ENCODE assay signal across 8 cellular contexts in genomic region chr12:121786441-121786825, GRCh38. TPM values are rescaled to one million over a fixed set of nuclear protein-coding genes. Genes with fewer than 3 reads are reported as not detected.
A peak's percentile ranks its signal among the peaks of the same experiment; 100 is the strongest.
DNase-seq lines count a peak whose midpoint lies in the region; ATAC-seq and TF ChIP-seq lines count a peak whose summit lies in the region.

No MANE protein-coding gene starts in this region.

- H3K4me1 Mint-ChIP-seq in CD8-positive, alpha-beta memory T cell = peaks cover 83 to 96% (median 94%) of the 10 kb centered on the region in 3 donors

- H3K4me3 ChIP-seq in CD8-positive, alpha-beta memory T cell (ENCODE audit: low read length) = peak overlapping the region; percentile 47
- H3K4me3 ChIP-seq in PC-9 = no peak overlapping the region
- no peak overlapping the region for H3K4me3 ChIP-seq in brain microvascular endothelial cell (ENCODE audit: low read depth, low read length)

- intact Hi-C loops in PC-9 (cut with micrococcal nuclease; ENCODE audit: unreplicated experiment) = loop anchor here (1.0 kb wide), 2 partner anchors 8 to 11 kb away; no protein-coding TSS in a partner anchor

- H3F3A ChIP-seq in PC-9 (ENCODE audit: insufficient read depth, low read depth) = peaks cover 88% of the 10 kb centered on the region

- peaks cover 13% of the 10 kb centered on the region for H4K20me1 ChIP-seq in PC-9 (ENCODE audit: insufficient read depth)

- peak; percentile 49 to 74 (median 62) for DNase-seq in CD8-positive, alpha-beta memory T cell
- DNase-seq in PC-9 (peak; percentile 96 to 98), brain microvascular endothelial cell (peak; percentile 76), mucosa of gallbladder (ENCODE audit: low spot score) (peak; percentile 87), midbrain (lab: John Stamatoyannopoulos, UW) (no peak), NCI-H146 treated with DMSO at 0.1 percent for 48 hours (lab: John Stamatoyannopoulos, UW; ENCODE audit: unreplicated experiment) (no peak), NCI-H1417 treated with DMSO at 0.1 percent for 48 hours (lab: John Stamatoyannopoulos, UW) (no peak)

- H2AFZ ChIP-seq in PC-9 = no peak overlapping the region

- CTCF ChIA-PET in CD8-positive, alpha-beta memory T cell (lab: Charles Lee) = interaction anchor here (0.6 to 44.0 kb wide), 3 partner anchors 4 to 293 kb away, joined by 3 to 1908 read pairs (median 1908); partner anchors contain the start of genes RHOF and SETD1B
- CTCF ChIA-PET in PC-9 (lab: Charles Lee) = interaction anchor here (0.6 kb wide), 1 partner anchor 291 kb away, joined by 6 read pairs; no protein-coding TSS in a partner anchor

- peaks cover 0 to 4% of the 10 kb centered on the region in 2 donors for H3K27me3 Mint-ChIP-seq in CD8-positive, alpha-beta memory T cell

- no peaks in the 10 kb centered on the region for H3K27me3 ChIP-seq in CD8-positive, alpha-beta memory T cell (ENCODE audit: insufficient read depth, low read length, poor library complexity, severe bottlenecking)
- no peaks in the 10 kb centered on the region for H3K27me3 ChIP-seq in PC-9 (ENCODE audit: insufficient read depth, low read depth)
- no peaks in the 10 kb centered on the region for H3K27me3 ChIP-seq in brain microvascular endothelial cell (replicated peaks)

- H3K9me2 ChIP-seq in PC-9 (ENCODE audit: insufficient read depth) = no peaks in the 10 kb centered on the region

- ATAC-seq in HG03159 (IDR thresholded peaks at IDR 0.05; ENCODE audit: unreplicated experiment) = no peak

- peaks cover under 1% of the 10 kb centered on the region for H3K36me3 ChIP-seq in CD8-positive, alpha-beta memory T cell (ENCODE audit: insufficient read depth, low read length)
- H3K36me3 ChIP-seq in PC-9 (ENCODE audit: low read depth) = peaks cover 26% of the 10 kb centered on the region
- H3K36me3 ChIP-seq in brain microvascular endothelial cell (replicated peaks) = no peaks in the 10 kb centered on the region

- no peaks in the 10 kb centered on the region for H3K9me3 ChIP-seq in CD8-positive, alpha-beta memory T cell (ENCODE audit: low read length)
- no peaks in the 10 kb centered on the region for H3K9me3 ChIP-seq in PC-9 (ENCODE audit: insufficient read depth, low read depth)

- peak overlapping the region; percentile 80 for H3K4me2 ChIP-seq in PC-9

- peaks cover 91% of the 10 kb centered on the region for H3K4me1 ChIP-seq in CD8-positive, alpha-beta memory T cell (ENCODE audit: insufficient read depth, low read length)
- peaks cover 88% of the 10 kb centered on the region for H3K4me1 ChIP-seq in PC-9 (replicated peaks; ENCODE audit: insufficient read depth)

- peak overlapping the region; percentile 99 to 100 (median 100) for H3K27ac Mint-ChIP-seq in CD8-positive, alpha-beta memory T cell

- H3K9me3 Mint-ChIP-seq in CD8-positive, alpha-beta memory T cell = no peaks in the 10 kb centered on the region

- BruUV-seq in PC-9 (replicated peaks; lab: Mats Ljungman, UMichigan) = no TSS peak

- TF ChIP-seq CTCF in PC-9 (conservative IDR thresholded peaks at IDR 0.05) = no peak
- TF ChIP-seq CTCF in brain microvascular endothelial cell (IDR thresholded peaks at IDR 0.05; ENCODE audit: low read depth, low read length, missing control alignments) = no peak

- in situ Hi-C loops in brain microvascular endothelial cell (cut with HindIII; ENCODE audit: low pct_ligation_motif_present, low sequenced_read_pairs) = no loop called here

- peak overlapping the region; percentile 67 to 90 (median 88) for H3K4me3 Mint-ChIP-seq in CD8-positive, alpha-beta memory T cell

- peaks cover 5 to 46% (median 16%) of the 10 kb centered on the region in 3 donors for H3K36me3 Mint-ChIP-seq in CD8-positive, alpha-beta memory T cell

- POLR2A ChIA-PET in CD8-positive, alpha-beta memory T cell (lab: Charles Lee) = interaction anchor here (0.6 to 6.0 kb wide), 4 partner anchors 16 to 100 kb away, joined by 3 to 29 read pairs (median 14); partner anchors contain the start of gene SETD1B
- POLR2A ChIA-PET in PC-9 (lab: Charles Lee; ENCODE audit: unreplicated experiment) = interaction anchor here (0.6 to 1.0 kb wide), 6 partner anchors 9 to 417 kb away, joined by 3 to 19 read pairs (median 5); partner anchors contain the start of gene B3GNT4

- peak overlapping the region; percentile 97 for H3K27ac ChIP-seq in CD8-positive, alpha-beta memory T cell (ENCODE audit: low read depth, low read length)
- H3K27ac ChIP-seq in PC-9 (peak overlapping the region; percentile 100), brain microvascular endothelial cell (no peak overlapping the region)

- H3K79me2 ChIP-seq in PC-9 (ENCODE audit: low read depth) = peaks cover 93% of the 10 kb centered on the region

RNA-seq across cellular contexts. Expression of gene RHOF, which starts 7.1 kb away (rescaled TPM):
- 100 to 1,000 TPM; 145 to 152 TPM for total RNA-seq in CD8-positive, alpha-beta memory T cell
- 139 TPM for polyA plus RNA-seq in CD8-positive, alpha-beta memory T cell
- total RNA-seq in PC-9 (2021) (132 and 179 TPM in 2 replicates), mucosa of gallbladder (30.8 TPM)

RNA-seq across cellular contexts. Expression of gene SETD1B, which starts 17.4 kb away (rescaled TPM):
- total RNA-seq in CD8-positive, alpha-beta memory T cell = 10 to 100 TPM; 31.3 to 31.9 TPM
- polyA plus RNA-seq in CD8-positive, alpha-beta memory T cell = 2.4 TPM
- total RNA-seq in PC-9 (2021) (16.4 and 22.6 TPM in 2 replicates), mucosa of gallbladder (35.5 TPM)

Comparison
In these comparisons a context has a peak if more than half of its experiments do, and no peak if none do; other contexts are left out.
1. DNase-seq: peak in CD8-positive, alpha-beta memory T cell (5 of 5), PC-9 (2 of 2), brain microvascular endothelial cell (single experiment) and mucosa of gallbladder (single experiment); none in midbrain (single experiment), NCI-H146 treated with DMSO at 0.1 percent for 48 hours (single experiment) and NCI-H1417 treated with DMSO at 0.1 percent for 48 hours (single experiment).